8 cellular contexts compared by ENCODE assay signal in genomic region chr2:157628282-157628531, GRCh38.
DNase-seq lines count a peak whose midpoint lies in the region; ATAC-seq and TF ChIP-seq lines count a peak whose summit lies in the region.

No MANE protein-coding gene starts in this region.

- H3K4me2 ChIP-seq in BLaER1 treated with 17β-estradiol and CSF1 and Interleukin-3, amounts not matched to agents 10 nM and 100 nM = peak overlapping the region; percentile 83 to 98 (median 94)

- H3K9ac ChIP-seq in BLaER1 treated with 17β-estradiol and CSF1 and Interleukin-3, amounts not matched to agents 10 nM and 100 nM = peak overlapping the region; percentile 18 to 66 (median 60); a peak in 16 of 22 replicates

- peak overlapping the region; percentile 53 to 72 (median 62) for H3K4me3 ChIP-seq in BLaER1 treated with 17β-estradiol and CSF1 and Interleukin-3, amounts not matched to agents 10 nM and 100 nM
- H3K4me3 ChIP-seq in foreskin fibroblast (ENCODE audit: low read depth in 1 of 2, low read length in 2 of 2) = peak overlapping the region; percentile 59 to 64
- peak overlapping the region; percentile 52 for H3K4me3 ChIP-seq in retinal pigment epithelial cell (ENCODE audit: low read length)

- H3K9me3 ChIP-seq in BLaER1 treated with 17β-estradiol and CSF1 and Interleukin-3, amounts not matched to agents 10 nM and 100 nM (replicated peaks in 1 of 11) = peaks cover 0 to under 1% (median 0%) of the 10 kb centered on the region in 11 experiments; a peak in 2 of 22 replicates

- H3K36me3 ChIP-seq in BLaER1 treated with 17β-estradiol and CSF1 and Interleukin-3, amounts not matched to agents 10 nM and 100 nM = no peaks in the 10 kb centered on the region

- TF ChIP-seq CTCF in foreskin fibroblast (IDR thresholded peaks at IDR 0.05; ENCODE audit: low read depth, low read length) = no peak
- no peak for TF ChIP-seq CTCF in retinal pigment epithelial cell (conservative IDR thresholded peaks at IDR 0.05; ENCODE audit: low read depth, low read length)

- H3K27me3 ChIP-seq in BLaER1 treated with 17β-estradiol and CSF1 and Interleukin-3, amounts not matched to agents 10 nM and 100 nM = peaks cover 18 to 32% (median 25%) of the 10 kb centered on the region in 11 experiments

- DNase-seq in SW480 (ENCODE audit: low spot score) (peak; percentile 49), foreskin fibroblast (no peak), retinal pigment epithelial cell (ENCODE audit: low read depth) (no peak), NCI-H2029 treated with DMSO at 0.1 percent for 48 hours (lab: John Stamatoyannopoulos, UW) (no peak), HuH-7.5 (ENCODE audit: low spot score) (no peak)

- H3K27ac ChIP-seq in BLaER1 treated with 17β-estradiol and CSF1 and Interleukin-3, amounts not matched to agents 10 nM and 100 nM = no peak overlapping the region

- H4K20me1 ChIP-seq in BLaER1 treated with 17β-estradiol and CSF1 and Interleukin-3, amounts not matched to agents 10 nM and 100 nM = peaks cover 0 to 5% (median 0%) of the 10 kb centered on the region in 11 experiments; a peak in 1 of 22 replicates

- H3K4me1 ChIP-seq in BLaER1 treated with 17β-estradiol and CSF1 and Interleukin-3, amounts not matched to agents 10 nM and 100 nM = peaks cover 7 to 14% (median 11%) of the 10 kb centered on the region in 10 experiments; a peak in 17 of 20 replicates

- ATAC-seq in GM21717 (IDR thresholded peaks at IDR 0.05; ENCODE audit: unreplicated experiment) = peak; percentile 20
- no peak for ATAC-seq in GM18517 (IDR thresholded peaks at IDR 0.05; ENCODE audit: unreplicated experiment)
